In genomic region chr22:46620588-46621242, GRCh38 we compare ENCODE assay signal across 14 cellular contexts.
"Had no signal": no experiment of that assay in that cellular context is flagged by ENCODE, and none has a peak within 500 bp of the region (broad histone marks: within the 10 kb centered on the region; RNA-seq: fewer than 3 reads in every experiment).

No MANE protein-coding gene starts in this region.

- H3K27ac Mint-ChIP-seq: activated CD8-positive, alpha-beta T cell treated with anti-CD3 and anti-CD28 coated beads for 36 hours; activated naive CD8-positive, alpha-beta T cell treated with anti-CD3 and anti-CD28 coated beads, Interleukin-2, amount 10 ng/mL, durations not matched to agents 7 days and 5 days; T-helper 2 cell treated with Interferon-gamma antibody and Interleukin-4, amounts not matched to agents 5 μg/mL and 100 μg/mL, for 36 hours had no signal

- H3K9me3 ChIP-seq: SJCRH30, upper lobe of right lung had no signal

- H3K27ac ChIP-seq: parathyroid adenoma, upper lobe of right lung had no signal

- H3K9me3 Mint-ChIP-seq: activated CD8-positive, alpha-beta T cell treated with anti-CD3 and anti-CD28 coated beads for 36 hours; activated naive CD8-positive, alpha-beta T cell treated with anti-CD3 and anti-CD28 coated beads, Interleukin-2, amount 10 ng/mL, durations not matched to agents 7 days and 5 days; nephron; T-helper 2 cell treated with Interferon-gamma antibody and Interleukin-4, amounts not matched to agents 5 μg/mL and 100 μg/mL, for 36 hours had no signal

- H3K4me3 Mint-ChIP-seq: activated CD8-positive, alpha-beta T cell treated with anti-CD3 and anti-CD28 coated beads for 36 hours; activated naive CD8-positive, alpha-beta T cell treated with anti-CD3 and anti-CD28 coated beads, Interleukin-2, amount 10 ng/mL, durations not matched to agents 7 days and 5 days; nephron; T-helper 2 cell treated with Interferon-gamma antibody and Interleukin-4, amounts not matched to agents 5 μg/mL and 100 μg/mL, for 36 hours had no signal

- H3K36me3 Mint-ChIP-seq: activated naive CD8-positive, alpha-beta T cell treated with anti-CD3 and anti-CD28 coated beads, Interleukin-2, amount 10 ng/mL, durations not matched to agents 7 days and 5 days had no signal

- H3K36me3 ChIP-seq: SJCRH30, upper lobe of right lung had no signal

- H3K4me1 ChIP-seq: parathyroid adenoma had no signal

- H3K27me3 ChIP-seq: SJCRH30, upper lobe of right lung had no signal

- H3K4me3 ChIP-seq: coronary artery, smooth muscle cell, upper lobe of right lung had no signal

- ATAC-seq: activated CD8-positive, alpha-beta T cell treated with anti-CD3 and anti-CD28 coated beads for 36 hours had no signal

- DNase-seq: activated CD4-positive, alpha-beta T cell treated with anti-CD3 and anti-CD28 coated beads for 1 hour; activated CD8-positive, alpha-beta memory T cell treated with anti-CD3 and anti-CD28 coated beads, Interleukin-2, amount 50 U/mL, for 48 hours; activated CD8-positive, alpha-beta T cell treated with anti-CD3 and anti-CD28 coated beads for 36 hours; activated naive CD8-positive, alpha-beta T cell treated with anti-CD3 and anti-CD28 coated beads, Interleukin-2, amount 10 ng/mL, durations not matched to agents 7 days and 5 days; effector memory CD4-positive, alpha-beta T cell; mesendoderm; SW 1271; upper lobe of right lung had no signal

- H3K27me3 Mint-ChIP-seq: activated CD8-positive, alpha-beta T cell treated with anti-CD3 and anti-CD28 coated beads for 36 hours; activated naive CD8-positive, alpha-beta T cell treated with anti-CD3 and anti-CD28 coated beads, Interleukin-2, amount 10 ng/mL, durations not matched to agents 7 days and 5 days had no signal
